Comparison of ENCODE assay signal across 1 cellular context in the genomic region with DNA sequence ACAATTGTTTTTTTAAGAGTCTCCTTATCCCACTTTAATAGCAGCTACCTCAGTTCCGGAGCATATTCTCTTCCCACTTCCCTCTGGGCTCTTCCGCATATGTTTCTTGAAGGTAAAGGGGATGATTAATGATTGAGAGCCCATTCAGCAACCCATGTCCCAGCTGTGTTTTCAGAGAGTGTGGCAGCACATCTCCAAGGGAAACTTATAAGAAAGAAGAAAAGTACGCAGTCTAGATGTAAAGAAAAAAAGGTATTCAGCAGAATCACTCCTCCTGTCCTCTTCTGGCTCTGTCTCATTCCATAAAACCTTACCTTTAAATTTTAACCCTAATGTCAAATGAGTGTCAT.
TF ChIP-seq lines count a peak whose summit lies in the region.

No MANE protein-coding gene starts in this region.

TF ChIP-seq in IMR-90, 13 proteins besides CTCF, POLR2A, EP300 and RAD21:
- TF ChIP-seq FOS (IDR thresholded peaks at IDR 0.05; ENCODE audit: low read depth, low read length) (no peak), RCOR1 (IDR thresholded peaks at IDR 0.05; ENCODE audit: insufficient replicate concordance, low read length) (no peak), RFX5 (IDR thresholded peaks at IDR 0.05; ENCODE audit: low read depth, low read length) (no peak), BHLHE40 (IDR thresholded peaks at IDR 0.05; ENCODE audit: low read depth, low read length) (no peak), CEBPB (IDR thresholded peaks at IDR 0.05; ENCODE audit: low read depth, low read length) (no peak), SMC3 (IDR thresholded peaks at IDR 0.05; ENCODE audit: low read depth, low read length) (no peak), CHD1 (IDR thresholded peaks at IDR 0.05; ENCODE audit: low read depth, low read length) (no peak), MAZ (IDR thresholded peaks at IDR 0.05; ENCODE audit: borderline replicate concordance, low read depth, low read length) (no peak), NFE2L2 (IDR thresholded peaks at IDR 0.05; ENCODE audit: low read depth, low read length) (no peak), MAFK (IDR thresholded peaks at IDR 0.05; ENCODE audit: low read depth, low read length) (no peak), MXI1 (IDR thresholded peaks at IDR 0.05; ENCODE audit: borderline replicate concordance, low read depth, low read length) (no peak)
- TF ChIP-seq, protein P1, sequence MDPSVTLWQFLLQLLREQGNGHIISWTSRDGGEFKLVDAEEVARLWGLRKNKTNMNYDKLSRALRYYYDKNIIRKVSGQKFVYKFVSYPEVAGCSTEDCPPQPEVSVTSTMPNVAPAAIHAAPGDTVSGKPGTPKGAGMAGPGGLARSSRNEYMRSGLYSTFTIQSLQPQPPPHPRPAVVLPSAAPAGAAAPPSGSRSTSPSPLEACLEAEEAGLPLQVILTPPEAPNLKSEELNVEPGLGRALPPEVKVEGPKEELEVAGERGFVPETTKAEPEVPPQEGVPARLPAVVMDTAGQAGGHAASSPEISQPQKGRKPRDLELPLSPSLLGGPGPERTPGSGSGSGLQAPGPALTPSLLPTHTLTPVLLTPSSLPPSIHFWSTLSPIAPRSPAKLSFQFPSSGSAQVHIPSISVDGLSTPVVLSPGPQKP (IDR thresholded peaks at IDR 0.05; ENCODE audit: borderline replicate concordance, low read depth, low read length): no peak
- TF ChIP-seq, protein P2, sequence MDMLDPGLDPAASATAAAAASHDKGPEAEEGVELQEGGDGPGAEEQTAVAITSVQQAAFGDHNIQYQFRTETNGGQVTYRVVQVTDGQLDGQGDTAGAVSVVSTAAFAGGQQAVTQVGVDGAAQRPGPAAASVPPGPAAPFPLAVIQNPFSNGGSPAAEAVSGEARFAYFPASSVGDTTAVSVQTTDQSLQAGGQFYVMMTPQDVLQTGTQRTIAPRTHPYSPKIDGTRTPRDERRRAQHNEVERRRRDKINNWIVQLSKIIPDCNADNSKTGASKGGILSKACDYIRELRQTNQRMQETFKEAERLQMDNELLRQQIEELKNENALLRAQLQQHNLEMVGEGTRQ (IDR thresholded peaks at IDR 0.05; ENCODE audit: low read depth, low read length): no peak
